Comparison of ENCODE assay signal across 1 cellular context in genomic region chr4:17812801-17813200, GRCh38.
TF ChIP-seq lines count a peak whose summit lies in the region.

No MANE protein-coding gene starts in this region.

TF ChIP-seq in K562, 482 proteins besides CTCF, POLR2A, EP300 and RAD21:
- TF ChIP-seq REST (CRISPR knock-in tag; IDR thresholded peaks at IDR 0.05; ENCODE audit: low read depth) (no peak), NFIC (IDR thresholded peaks at IDR 0.05) (0 out of 2 replicates have a peak, but pooled peaks have one; percentile 19), DACH1 (IDR thresholded peaks at IDR 0.05; ENCODE audit: partially characterized antibody) (peak; percentile 84)
